14 cellular contexts compared by ENCODE assay signal in genomic region chrX:16585486-16586370, GRCh38.
"Had no signal": no experiment of that assay in that cellular context is flagged by ENCODE, and none has a peak within 500 bp of the region (broad histone marks: within the 10 kb centered on the region; RNA-seq: fewer than 3 reads in every experiment).

No MANE protein-coding gene starts in this region.

- H3K9me3 Mint-ChIP-seq: central memory CD8-positive, alpha-beta T cell; natural killer cell treated with Interleukin-12 subunit alpha and Interleukin-12 subunit beta and Interleukin-15 and Interleukin-18, amount 100 ng/mL, for 72 hours had no signal

- H3K4me1 Mint-ChIP-seq: activated B cell treated with CpG ODN at 0.5 μM for 24 hours; central memory CD8-positive, alpha-beta T cell had no signal

- H3K4me1 ChIP-seq: adrenal gland, upper lobe of left lung had no signal

- H3K27ac Mint-ChIP-seq: activated B cell treated with CpG ODN at 0.5 μM for 24 hours; activated T-helper 2 cell treated with anti-CD3 and anti-CD28 coated beads, Interferon-gamma antibody, Interleukin-2, Interleukin-4, amounts not matched to agents 10 μg/mL and 5 μg/mL and 100 μg/mL, durations not matched to agents 14 hours and 24 hours and 36 hours; natural killer cell treated with Interleukin-12 subunit alpha and Interleukin-12 subunit beta and Interleukin-15 and Interleukin-18, amount 100 ng/mL, for 72 hours; T-helper 1 cell treated with Interleukin-12 subunit alpha and Interleukin-12 subunit beta and Interleukin-4 antibody, amounts not matched to agents 30 μg/mL and 1 μg/mL, for 36 hours had no signal

- H3K27me3 Mint-ChIP-seq: activated B cell treated with CpG ODN at 0.5 μM for 24 hours; central memory CD8-positive, alpha-beta T cell; natural killer cell treated with Interleukin-12 subunit alpha and Interleukin-12 subunit beta and Interleukin-15 and Interleukin-18, amount 100 ng/mL, for 72 hours had no signal

- H3K27me3 ChIP-seq: adrenal gland, upper lobe of left lung had no signal

- H3K27ac ChIP-seq: adrenal gland, upper lobe of left lung had no signal

- DNase-seq: activated B cell treated with CpG ODN at 0.5 μM for 24 hours; activated naive CD4-positive, alpha-beta T cell treated with anti-CD3 and anti-CD28 coated beads, Interleukin-2, amount 50 U/mL, for 16 hours; adrenal gland; glutamatergic neuron; left colon; stimulated activated CD4-positive, alpha-beta T cell treated with anti-CD3 and anti-CD28 coated beads, Interleukin-4, amount 100 ng/mL, for 1 hour; stimulated activated CD8-positive, alpha-beta memory T cell treated with anti-CD3 and anti-CD28 coated beads, Interleukin-4, amount 100 ng/mL, for 48 hours; stimulated activated naive CD8-positive, alpha-beta T cell treated with anti-CD3 and anti-CD28 coated beads, Interleukin-15, Interleukin-2, amounts not matched to agents 100 U/mL and 50 U/mL, for 24 hours; upper lobe of left lung had no signal

- H3K4me3 ChIP-seq: adrenal gland, upper lobe of left lung had no signal

- ATAC-seq: esophagus mucosa; left colon; natural killer cell treated with Interleukin-12 subunit alpha and Interleukin-12 subunit beta and Interleukin-15 and Interleukin-18, amount 100 ng/mL, for 72 hours; stimulated activated naive CD8-positive, alpha-beta T cell treated with anti-CD3 and anti-CD28 coated beads, Interleukin-15, Interleukin-2, amounts not matched to agents 100 U/mL and 50 U/mL, for 24 hours had no signal

- H3K4me3 Mint-ChIP-seq: activated B cell treated with CpG ODN at 0.5 μM for 24 hours; central memory CD8-positive, alpha-beta T cell; natural killer cell treated with Interleukin-12 subunit alpha and Interleukin-12 subunit beta and Interleukin-15 and Interleukin-18, amount 100 ng/mL, for 72 hours; T-helper 1 cell treated with Interleukin-12 subunit alpha and Interleukin-12 subunit beta and Interleukin-4 antibody, amounts not matched to agents 30 μg/mL and 1 μg/mL, for 36 hours had no signal
